In genomic region chr1:38608202-38608864, GRCh38 we compare ENCODE assay signal across 1 cellular context.
TF ChIP-seq lines count a peak whose summit lies in the region.

No MANE protein-coding gene starts in this region.

TF ChIP-seq in HCT116, 20 proteins besides CTCF, POLR2A, EP300 and RAD21 (continued from another document):
- no peak for TF ChIP-seq ATF3 (IDR thresholded peaks at IDR 0.05)
- TF ChIP-seq ZNF274 (IDR thresholded peaks at IDR 0.05; ENCODE audit: low read depth, low read length) = no peak
- no peak for TF ChIP-seq EZH2 (IDR thresholded peaks at IDR 0.05)
